Comparison of ENCODE assay signal across 23 cellular contexts in genomic region chr14:84937449-84937848, GRCh38.
"Had no signal": no experiment of that assay in that cellular context is flagged by ENCODE, and none has a peak within 500 bp of the region (broad histone marks: within the 10 kb centered on the region; RNA-seq: fewer than 3 reads in every experiment).

No MANE protein-coding gene starts in this region.

- H3K27me3 Mint-ChIP-seq: central memory CD8-positive, alpha-beta T cell; natural killer cell treated with Interleukin-12 subunit alpha and Interleukin-12 subunit beta and Interleukin-15 and Interleukin-18, amount 100 ng/mL, for 72 hours had no signal

- DNase-seq: activated T-cell treated with anti-CD3 and anti-CD28 coated beads, Interleukin-2, amount 50 U/mL, for 1 hour; colonic mucosa; dorsolateral prefrontal cortex; endodermal cell; heart right ventricle; kidney; left lung; mammary epithelial cell; psoas muscle; right lobe of liver; small intestine; stimulated activated CD4-positive, alpha-beta T cell treated with anti-CD3 and anti-CD28 coated beads, Interleukin-2, amount 100 ng/mL, for 24 hours; stomach; T-helper 9 cell; transverse colon had no signal

- H3K4me3 Mint-ChIP-seq: central memory CD8-positive, alpha-beta T cell; endodermal cell; natural killer cell treated with Interleukin-12 subunit alpha and Interleukin-12 subunit beta and Interleukin-15 and Interleukin-18, amount 100 ng/mL, for 72 hours; stimulated activated effector memory CD8-positive, alpha-beta T cell treated with anti-CD3 and anti-CD28 coated beads, Interleukin-12 subunit alpha, Interleukin-12 subunit beta, amount 100 ng/mL, for 72 hours had no signal

- ATAC-seq: activated naive CD4-positive, alpha-beta T cell treated with anti-CD3 and anti-CD28 coated beads, Interleukin-2, amount 50 U/mL, for 72 hours; left lung; natural killer cell treated with Interleukin-12 subunit alpha and Interleukin-12 subunit beta and Interleukin-15 and Interleukin-18, amount 100 ng/mL, for 72 hours; psoas muscle; right lobe of liver; stimulated activated effector memory CD8-positive, alpha-beta T cell treated with anti-CD3 and anti-CD28 coated beads, Interleukin-12 subunit alpha, Interleukin-12 subunit beta, amount 100 ng/mL, for 72 hours had no signal

- H3K27ac Mint-ChIP-seq: activated naive CD4-positive, alpha-beta T cell treated with anti-CD3 and anti-CD28 coated beads, Interleukin-2, amount 50 U/mL, for 72 hours; endodermal cell; natural killer cell treated with Interleukin-12 subunit alpha and Interleukin-12 subunit beta and Interleukin-15 and Interleukin-18, amount 100 ng/mL, for 72 hours; stimulated activated effector memory CD8-positive, alpha-beta T cell treated with anti-CD3 and anti-CD28 coated beads, Interleukin-12 subunit alpha, Interleukin-12 subunit beta, amount 100 ng/mL, for 72 hours had no signal

- H3K4me1 Mint-ChIP-seq: central memory CD8-positive, alpha-beta T cell; stimulated activated effector memory CD8-positive, alpha-beta T cell treated with anti-CD3 and anti-CD28 coated beads, Interleukin-12 subunit alpha, Interleukin-12 subunit beta, amount 100 ng/mL, for 72 hours had no signal

- H3K27me3 ChIP-seq: breast epithelium, colonic mucosa, dorsolateral prefrontal cortex, heart right ventricle, left lung, neutrophil, ovary, right lobe of liver, stomach, suprapubic skin, transverse colon had no signal

- H3K36me3 ChIP-seq: breast epithelium, colonic mucosa, heart right ventricle, left lung, neutrophil, ovary, right lobe of liver, stomach, suprapubic skin, transverse colon had no signal

- H3K27ac ChIP-seq: breast epithelium, colonic mucosa, dorsolateral prefrontal cortex, heart right ventricle, left lung, neutrophil, ovary, psoas muscle, right lobe of liver, stomach, suprapubic skin, transverse colon had no signal

- H3K9me3 ChIP-seq: breast epithelium, colonic mucosa, neutrophil, ovary, psoas muscle, right lobe of liver, stomach, suprapubic skin, transverse colon had no signal

- H3K36me3 Mint-ChIP-seq: stimulated activated effector memory CD8-positive, alpha-beta T cell treated with anti-CD3 and anti-CD28 coated beads, Interleukin-12 subunit alpha, Interleukin-12 subunit beta, amount 100 ng/mL, for 72 hours had no signal

- H3K4me3 ChIP-seq: breast epithelium, colonic mucosa, dorsolateral prefrontal cortex, heart right ventricle, left lung, ovary, psoas muscle, right lobe of liver, stomach, suprapubic skin, transverse colon had no signal

- H3K4me1 ChIP-seq: breast epithelium, colonic mucosa, heart right ventricle, left lung, psoas muscle, right lobe of liver, stomach, suprapubic skin, transverse colon had no signal
